In genomic region chr15:68586274-68586961, GRCh38 we compare ENCODE assay signal across 11 cellular contexts. TPM values are rescaled to one million over a fixed set of nuclear protein-coding genes. Genes with fewer than 3 reads are reported as not detected.
DNase-seq lines count a peak whose midpoint lies in the region; ATAC-seq lines count a peak whose summit lies in the region.
"Had no signal": no experiment of that assay in that cellular context is flagged by ENCODE, and none has a peak within 500 bp of the region (broad histone marks: within the 10 kb centered on the region; RNA-seq: fewer than 3 reads in every experiment).

No MANE protein-coding gene starts in this region.

- DNase-seq in EH (ENCODE audit: low read depth) (peak; percentile 83), M059J (ENCODE audit: low read depth) (peak; percentile 94), dermis blood vessel endothelial cell (peak; percentile 80), posterior vena cava (ENCODE audit: low spot score) (peak; percentile 59), NCI-H82 treated with DMSO at 0.1 percent for 48 hours (lab: John Stamatoyannopoulos, UW; ENCODE audit: unreplicated experiment) (no peak), KG1 (lab: John Stamatoyannopoulos, UW) (no peak)
- DNase-seq: activated CD8-positive, alpha-beta memory T cell treated with anti-CD3 and anti-CD28 coated beads, Interleukin-2, amount 10 ng/mL, durations not matched to agents 7 days and 5 days; gastrocnemius medialis; testis had no signal

- intact Hi-C loops in posterior vena cava (cut with DNase I) = loop anchor here in 1 of 2 donors (5.0 kb wide), 1 partner anchor 884 kb away; no protein-coding TSS in a partner anchor

- ATAC-seq in HG03457 (IDR thresholded peaks at IDR 0.05; ENCODE audit: unreplicated experiment) = no peak
- ATAC-seq in GM18868 (IDR thresholded peaks at IDR 0.05; ENCODE audit: unreplicated experiment) = no peak
- ATAC-seq: activated CD8-positive, alpha-beta memory T cell treated with anti-CD3 and anti-CD28 coated beads, Interleukin-2, amount 10 ng/mL, durations not matched to agents 7 days and 5 days had no signal

RNA-seq across cellular contexts. Expression of gene CORO2B, which starts 7.6 kb away (rescaled TPM):
- 6.7 and 10.5 TPM in 2 replicates for total RNA-seq in M059J (2014; rRNA removed; shearing (Covaris generic))
- total RNA-seq in dermis blood vessel endothelial cell = 1.0 and 1.4 TPM in 2 replicates
- total RNA-seq in posterior vena cava = 10 to 100 TPM in 1 of 2 donors, 1 to 10 TPM in 1; 7.2 to 11.7 TPM
- total RNA-seq: activated CD8-positive, alpha-beta memory T cell treated with anti-CD3 and anti-CD28 coated beads, Interleukin-2, amount 10 ng/mL, durations not matched to agents 7 days and 5 days had no signal

Comparison
In these comparisons a context has a peak if more than half of its experiments do, and no peak if none do; other contexts are left out.
1. DNase-seq: peak in EH (single experiment), M059J (single experiment), dermis blood vessel endothelial cell (single experiment) and posterior vena cava (single experiment); none in NCI-H82 treated with DMSO at 0.1 percent for 48 hours (single experiment) and KG1 (single experiment).